8 cellular contexts compared by ENCODE assay signal in the genomic region with DNA sequence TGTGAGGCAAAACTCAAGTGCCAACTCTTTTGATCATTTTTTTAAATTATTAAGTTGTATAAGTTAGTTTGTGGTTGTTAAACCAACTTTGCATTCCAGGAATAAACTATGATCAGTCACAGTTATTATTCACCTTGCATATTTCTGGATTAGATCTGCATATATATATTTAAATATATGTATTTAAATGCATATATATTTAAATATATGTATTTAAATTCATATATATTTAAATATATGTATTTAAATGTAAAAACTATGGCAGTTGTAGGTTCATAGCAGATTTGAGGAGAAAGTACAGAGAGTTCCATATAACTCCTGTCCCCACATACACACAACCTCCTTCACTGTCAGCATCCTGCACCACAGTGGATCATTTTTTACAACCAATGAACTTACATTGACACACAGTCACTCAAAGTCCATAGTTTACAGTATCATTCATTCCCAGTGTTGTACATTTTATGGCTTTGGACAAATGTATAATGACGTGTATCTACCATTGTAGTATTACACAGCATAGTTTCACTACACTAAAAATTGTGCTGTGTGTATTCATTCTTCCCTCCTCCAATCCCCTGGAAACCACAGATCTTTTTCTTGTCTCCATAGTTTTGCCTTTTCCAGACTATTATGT.
"Had no signal": no experiment of that assay in that cellular context is flagged by ENCODE, and none has a peak within 500 bp of the region (broad histone marks: within the 10 kb centered on the region; RNA-seq: fewer than 3 reads in every experiment).

No MANE protein-coding gene starts in this region.

- H3K4me3 ChIP-seq: GM23248, K562 had no signal

- H3K27ac Mint-ChIP-seq: H9 had no signal

- ATAC-seq: K562 had no signal

- FAIRE-seq: HTR-8/SVneo, K562 had no signal

- DNase-seq: GM23248, GOT3, H9, HCEC 1CT, IMR-90, KG1 had no signal

- H3K27ac ChIP-seq: GM23248 had no signal

- H3K4me3 Mint-ChIP-seq: H9 had no signal

- H3K4me1 Mint-ChIP-seq: H9 had no signal
